In the genomic region with DNA sequence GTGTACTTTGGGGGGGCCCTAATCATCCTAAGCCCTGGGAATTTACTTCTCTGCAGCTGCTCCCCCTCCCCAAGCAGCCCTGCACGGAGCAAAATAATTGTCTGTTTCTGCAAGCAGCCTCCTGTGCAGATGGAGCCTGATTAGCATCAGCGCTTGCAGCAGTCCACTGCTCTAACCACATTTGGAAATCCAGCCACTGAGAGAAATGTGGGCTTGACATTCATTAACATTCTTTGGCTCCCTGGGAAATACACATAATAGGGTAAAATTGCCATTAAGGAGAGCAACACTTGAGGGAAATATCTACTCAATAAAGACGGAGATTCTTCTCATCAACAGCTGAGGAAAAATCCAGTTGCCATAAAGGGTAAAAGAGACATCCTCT, we compare ENCODE assay signal across 1 cellular context.
TF ChIP-seq lines count a peak whose summit lies in the region.

No MANE protein-coding gene starts in this region.

TF ChIP-seq in K562, 482 proteins besides CTCF, POLR2A, EP300 and RAD21 (continued from another document):
- TF ChIP-seq, protein P1, sequence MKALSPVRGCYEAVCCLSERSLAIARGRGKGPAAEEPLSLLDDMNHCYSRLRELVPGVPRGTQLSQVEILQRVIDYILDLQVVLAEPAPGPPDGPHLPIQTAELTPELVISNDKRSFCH (CRISPR knock-in tag; IDR thresholded peaks at IDR 0.05), result no peak
- TF ChIP-seq, protein P1 (tag; IDR thresholded peaks at IDR 0.05), result no peak
- TF ChIP-seq, protein P2, sequence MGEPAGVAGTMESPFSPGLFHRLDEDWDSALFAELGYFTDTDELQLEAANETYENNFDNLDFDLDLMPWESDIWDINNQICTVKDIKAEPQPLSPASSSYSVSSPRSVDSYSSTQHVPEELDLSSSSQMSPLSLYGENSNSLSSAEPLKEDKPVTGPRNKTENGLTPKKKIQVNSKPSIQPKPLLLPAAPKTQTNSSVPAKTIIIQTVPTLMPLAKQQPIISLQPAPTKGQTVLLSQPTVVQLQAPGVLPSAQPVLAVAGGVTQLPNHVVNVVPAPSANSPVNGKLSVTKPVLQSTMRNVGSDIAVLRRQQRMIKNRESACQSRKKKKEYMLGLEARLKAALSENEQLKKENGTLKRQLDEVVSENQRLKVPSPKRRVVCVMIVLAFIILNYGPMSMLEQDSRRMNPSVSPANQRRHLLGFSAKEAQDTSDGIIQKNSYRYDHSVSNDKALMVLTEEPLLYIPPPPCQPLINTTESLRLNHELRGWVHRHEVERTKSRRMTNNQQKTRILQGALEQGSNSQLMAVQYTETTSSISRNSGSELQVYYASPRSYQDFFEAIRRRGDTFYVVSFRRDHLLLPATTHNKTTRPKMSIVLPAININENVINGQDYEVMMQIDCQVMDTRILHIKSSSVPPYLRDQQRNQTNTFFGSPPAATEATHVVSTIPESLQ (CRISPR knock-in tag; IDR thresholded peaks at IDR 0.05), result no peak
- TF ChIP-seq, protein P3, sequence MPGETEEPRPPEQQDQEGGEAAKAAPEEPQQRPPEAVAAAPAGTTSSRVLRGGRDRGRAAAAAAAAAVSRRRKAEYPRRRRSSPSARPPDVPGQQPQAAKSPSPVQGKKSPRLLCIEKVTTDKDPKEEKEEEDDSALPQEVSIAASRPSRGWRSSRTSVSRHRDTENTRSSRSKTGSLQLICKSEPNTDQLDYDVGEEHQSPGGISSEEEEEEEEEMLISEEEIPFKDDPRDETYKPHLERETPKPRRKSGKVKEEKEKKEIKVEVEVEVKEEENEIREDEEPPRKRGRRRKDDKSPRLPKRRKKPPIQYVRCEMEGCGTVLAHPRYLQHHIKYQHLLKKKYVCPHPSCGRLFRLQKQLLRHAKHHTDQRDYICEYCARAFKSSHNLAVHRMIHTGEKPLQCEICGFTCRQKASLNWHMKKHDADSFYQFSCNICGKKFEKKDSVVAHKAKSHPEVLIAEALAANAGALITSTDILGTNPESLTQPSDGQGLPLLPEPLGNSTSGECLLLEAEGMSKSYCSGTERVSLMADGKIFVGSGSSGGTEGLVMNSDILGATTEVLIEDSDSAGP (CRISPR knock-in tag; IDR thresholded peaks at IDR 0.05), result no peak
- TF ChIP-seq KAT2B (IDR thresholded peaks at IDR 0.05; ENCODE audit: low read depth, low read length) (no peak), NR2F6 (CRISPR knock-in tag; IDR thresholded peaks at IDR 0.05) (no peak), NR1H2 (CRISPR knock-in tag; IDR thresholded peaks at IDR 0.05) (no peak), ZNF3 (CRISPR knock-in tag; IDR thresholded peaks at IDR 0.05) (no peak), SIN3A (IDR thresholded peaks at IDR 0.05; ENCODE audit: borderline replicate concordance in 2 of 2, control insufficient read depth in 1 of 2, low read depth in 2 of 2, low read length in 2 of 2) (no peak), GTF2A2 (tag; IDR thresholded peaks at IDR 0.05) (no peak)
